9 cellular contexts compared by ENCODE assay signal in the genomic region with DNA sequence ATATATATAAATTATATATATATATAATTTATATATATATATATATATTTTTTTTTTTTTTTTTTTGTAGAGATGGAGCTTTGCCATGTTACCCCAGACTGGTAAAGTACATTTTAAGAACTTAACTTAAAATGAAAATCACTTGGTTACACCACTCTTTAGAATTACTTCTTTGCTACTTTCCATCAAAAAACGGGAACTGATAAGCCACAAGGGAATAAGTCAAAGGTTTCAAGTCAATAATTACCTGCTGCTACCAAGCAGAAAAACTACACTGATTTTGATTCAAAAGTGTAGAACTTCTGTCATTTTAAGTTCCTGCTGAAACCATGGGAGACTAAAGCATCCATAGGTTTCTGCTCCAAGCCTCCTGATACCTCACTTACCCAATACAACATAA. TPM values are rescaled to one million over a fixed set of nuclear protein-coding genes. Genes with fewer than 3 reads are reported as not detected.
A peak's percentile ranks its signal among the peaks of the same experiment; 100 is the strongest.
DNase-seq lines count a peak whose midpoint lies in the region; ATAC-seq and TF ChIP-seq lines count a peak whose summit lies in the region.
"Had no signal": no experiment of that assay in that cellular context is flagged by ENCODE, and none has a peak within 500 bp of the region (broad histone marks: within the 10 kb centered on the region; RNA-seq: fewer than 3 reads in every experiment).

No MANE protein-coding gene starts in this region.

- peak overlapping the region; percentile 53 for H3K4me3 Mint-ChIP-seq in activated CD4-positive, alpha-beta memory T cell treated with anti-CD3 and anti-CD28 coated beads, Interleukin-2, amount 10 ng/mL, durations not matched to agents 7 days and 5 days
- H3K4me3 Mint-ChIP-seq in activated CD4-positive, alpha-beta memory T cell treated with anti-CD3 and anti-CD28 coated beads for 36 hours, result no peak overlapping the region
- H3K4me3 Mint-ChIP-seq: WTC11 had no signal

- no peaks in the 10 kb centered on the region for H3K9me3 Mint-ChIP-seq in activated CD4-positive, alpha-beta memory T cell treated with anti-CD3 and anti-CD28 coated beads, Interleukin-2, amount 10 ng/mL, durations not matched to agents 7 days and 5 days
- no peaks in the 10 kb centered on the region for H3K9me3 Mint-ChIP-seq in activated CD4-positive, alpha-beta memory T cell treated with anti-CD3 and anti-CD28 coated beads for 36 hours
- H3K9me3 Mint-ChIP-seq: WTC11 had no signal

- no peaks in the 10 kb centered on the region for H3K27me3 Mint-ChIP-seq in activated CD4-positive, alpha-beta memory T cell treated with anti-CD3 and anti-CD28 coated beads, Interleukin-2, amount 10 ng/mL, durations not matched to agents 7 days and 5 days
- no peaks in the 10 kb centered on the region for H3K27me3 Mint-ChIP-seq in activated CD4-positive, alpha-beta memory T cell treated with anti-CD3 and anti-CD28 coated beads for 36 hours

- H3K9ac ChIP-seq in Loucy (ENCODE audit: low read depth, low read length, poor library complexity, severe bottlenecking), result peak overlapping the region; percentile 45

- H3K27ac ChIP-seq in epithelial cell of prostate (peak overlapping the region; percentile 67), suprapubic skin (peak overlapping the region; percentile 48)

- peak overlapping the region; percentile 56 for H3K4me2 ChIP-seq in Loucy (ENCODE audit: low read depth, low read length, poor library complexity, severe bottlenecking)

- POLR2A ChIA-PET in activated CD4-positive, alpha-beta memory T cell treated with anti-CD3 and anti-CD28 coated beads, Interleukin-2, amount 10 ng/mL, durations not matched to agents 7 days and 5 days (lab: Charles Lee), result interaction anchor here (0.7 to 5.5 kb wide), 5 partner anchors 9 to 163 kb away, joined by 3 to 49 read pairs (median 3); a partner anchor contains a TSS
- POLR2A ChIA-PET in activated CD4-positive, alpha-beta memory T cell treated with anti-CD3 and anti-CD28 coated beads for 36 hours (lab: Charles Lee), result interaction anchor here (0.9 to 3.3 kb wide), 2 partner anchors 12 to 52 kb away, joined by 4 to 20 read pairs; a partner anchor contains a TSS

- H3K4me3 ChIP-seq in Loucy (ENCODE audit: low read length, poor library complexity, severe bottlenecking) (peak overlapping the region; percentile 30), suprapubic skin (peak overlapping the region; percentile 14)

- no peak for TF ChIP-seq POLR2A in suprapubic skin (IDR thresholded peaks at IDR 0.05)

- no peak for TF ChIP-seq EP300 in suprapubic skin (IDR thresholded peaks at IDR 0.05)

- TF ChIP-seq CTCF in Loucy (conservative IDR thresholded peaks at IDR 0.05; ENCODE audit: low read length), result no peak
- TF ChIP-seq CTCF in suprapubic skin (IDR thresholded peaks at IDR 0.05), result no peak
- no peak for TF ChIP-seq CTCF in GM20000 (IDR thresholded peaks at IDR 0.05; ENCODE audit: extremely low read depth, missing control alignments)

- H2AFZ ChIP-seq in Loucy (ENCODE audit: low read length), result no peak overlapping the region

- H3K36me3 Mint-ChIP-seq in activated CD4-positive, alpha-beta memory T cell treated with anti-CD3 and anti-CD28 coated beads, Interleukin-2, amount 10 ng/mL, durations not matched to agents 7 days and 5 days (ENCODE audit: low read depth), result peaks cover 22% of the 10 kb centered on the region
- H3K36me3 Mint-ChIP-seq in activated CD4-positive, alpha-beta memory T cell treated with anti-CD3 and anti-CD28 coated beads for 36 hours, result peaks cover 26% of the 10 kb centered on the region

- CTCF ChIA-PET in activated CD4-positive, alpha-beta memory T cell treated with anti-CD3 and anti-CD28 coated beads, Interleukin-2, amount 10 ng/mL, durations not matched to agents 7 days and 5 days (lab: Charles Lee), result interaction anchor here (0.5 to 12.4 kb wide), 29 partner anchors 11 to 315 kb away, joined by 3 to 313 read pairs (median 6); a partner anchor contains a TSS
- CTCF ChIA-PET in activated CD4-positive, alpha-beta memory T cell treated with anti-CD3 and anti-CD28 coated beads for 36 hours (lab: Charles Lee), result interaction anchor here (0.6 to 11.7 kb wide), 34 partner anchors 9 to 317 kb away, joined by 3 to 383 read pairs (median 5); a partner anchor contains a TSS

- H3K9me3 ChIP-seq in Loucy (ENCODE audit: insufficient read depth, low read depth, low read length) (no peaks in the 10 kb centered on the region), suprapubic skin (no peaks in the 10 kb centered on the region)

- ATAC-seq in GM21717 (IDR thresholded peaks at IDR 0.05; ENCODE audit: unreplicated experiment), result no peak

- peaks cover 37% of the 10 kb centered on the region for H3K4me1 Mint-ChIP-seq in activated CD4-positive, alpha-beta memory T cell treated with anti-CD3 and anti-CD28 coated beads, Interleukin-2, amount 10 ng/mL, durations not matched to agents 7 days and 5 days
- peaks cover 37% of the 10 kb centered on the region for H3K4me1 Mint-ChIP-seq in activated CD4-positive, alpha-beta memory T cell treated with anti-CD3 and anti-CD28 coated beads for 36 hours (ENCODE audit: low read depth)

- H3K79me2 ChIP-seq in Loucy (ENCODE audit: insufficient read depth, low read length), result peaks cover 32% of the 10 kb centered on the region; the same call in 1 of the 2 replicates

- H3K27ac Mint-ChIP-seq in activated CD4-positive, alpha-beta memory T cell treated with anti-CD3 and anti-CD28 coated beads, Interleukin-2, amount 10 ng/mL, durations not matched to agents 7 days and 5 days, result peak overlapping the region; percentile 73
- H3K27ac Mint-ChIP-seq in activated CD4-positive, alpha-beta memory T cell treated with anti-CD3 and anti-CD28 coated beads for 36 hours, result no peak overlapping the region

- DNase-seq in activated CD4-positive, alpha-beta memory T cell treated with anti-CD3 and anti-CD28 coated beads, Interleukin-2, amount 10 ng/mL, durations not matched to agents 7 days and 5 days, result no peak
- no peak for DNase-seq in activated CD4-positive, alpha-beta memory T cell treated with anti-CD3 and anti-CD28 coated beads for 36 hours
- DNase-seq in epithelial cell of prostate (ENCODE audit: low read depth, low spot score) (no peak), suprapubic skin (ENCODE audit: low spot score in 2 of 2) (no peak), GM20000 (ENCODE audit: low spot score) (no peak), RKO (ENCODE audit: low spot score) (no peak)

- H3K27me3 ChIP-seq in Loucy (ENCODE audit: insufficient read depth, low read length, poor library complexity, severe bottlenecking) (no peaks in the 10 kb centered on the region), suprapubic skin (no peaks in the 10 kb centered on the region)

- H3F3A ChIP-seq in Loucy (ENCODE audit: low read depth), result no peaks in the 10 kb centered on the region; the same call in 1 of the 2 replicates

- H3K4me1 ChIP-seq in Loucy (ENCODE audit: insufficient read depth, low read length, poor library complexity, severe bottlenecking) (peaks cover 9% of the 10 kb centered on the region), suprapubic skin (peaks cover 16% of the 10 kb centered on the region)

- no peaks in the 10 kb centered on the region for H3K9me2 ChIP-seq in Loucy (replicated peaks; ENCODE audit: low read depth, low read length)

- WGBS in suprapubic skin, result 19% methylated on average over 1 of the region's 1 CpG

- H4K20me1 ChIP-seq in Loucy (ENCODE audit: insufficient read depth, low read length, poor library complexity, severe bottlenecking), result peaks cover 25% of the 10 kb centered on the region

- intact Hi-C loops in activated CD4-positive, alpha-beta memory T cell treated with anti-CD3 and anti-CD28 coated beads for 36 hours (cut with micrococcal nuclease), result loop anchor here (1.0 to 2.0 kb wide), 2 partner anchors 52 to 143 kb away; no protein-coding TSS in a partner anchor

- peaks cover 26% of the 10 kb centered on the region; the same call in 1 of the 2 replicates for H3K36me3 ChIP-seq in Loucy (ENCODE audit: insufficient read depth, low read length)
- peaks cover 15% of the 10 kb centered on the region for H3K36me3 ChIP-seq in suprapubic skin

RNA-seq across cellular contexts. Expression of a gene that starts 12.2 kb away (rescaled TPM):
- total RNA-seq in activated CD4-positive, alpha-beta memory T cell treated with anti-CD3 and anti-CD28 coated beads, Interleukin-2, amount 10 ng/mL, durations not matched to agents 7 days and 5 days, result 100 to 1,000 TPM; 155 to 158 TPM
- 100 to 1,000 TPM; 359 to 368 TPM for total RNA-seq in activated CD4-positive, alpha-beta memory T cell treated with anti-CD3 and anti-CD28 coated beads for 36 hours
- total RNA-seq in suprapubic skin, result 100 to 1,000 TPM in 3 of 4 donors, 10 to 100 TPM in 1; 61.5 to 137 (median 118) TPM

RNA-seq across cellular contexts. Expression of a gene that starts 50.7 kb away (rescaled TPM):
- 10 to 100 TPM; 81.4 to 85.6 TPM for total RNA-seq in activated CD4-positive, alpha-beta memory T cell treated with anti-CD3 and anti-CD28 coated beads, Interleukin-2, amount 10 ng/mL, durations not matched to agents 7 days and 5 days
- total RNA-seq in activated CD4-positive, alpha-beta memory T cell treated with anti-CD3 and anti-CD28 coated beads for 36 hours, result 10 to 100 TPM; 91.9 to 94.8 TPM
- 10 to 100 TPM; 48.2 to 66.7 (median 49.5) TPM for total RNA-seq in suprapubic skin
